In genomic region chr20:24059174-24059573, GRCh38 we compare ENCODE assay signal across 17 cellular contexts.
DNase-seq lines count a peak whose midpoint lies in the region; ATAC-seq and TF ChIP-seq lines count a peak whose summit lies in the region.
"Had no signal": no experiment of that assay in that cellular context is flagged by ENCODE, and none has a peak within 500 bp of the region (broad histone marks: within the 10 kb centered on the region; RNA-seq: fewer than 3 reads in every experiment).

No MANE protein-coding gene starts in this region.

- no peak overlapping the region for H4K8ac ChIP-seq in H9 (replicated peaks; ENCODE audit: insufficient read length, low read depth, low read length)

- no peak overlapping the region for H2BK120ac ChIP-seq in H9 (ENCODE audit: low read depth, low read length, poor library complexity, severe bottlenecking)

- H3K79me1 ChIP-seq in H9 (ENCODE audit: insufficient read depth, low read depth, low read length, poor library complexity, severe bottlenecking) = no peaks in the 10 kb centered on the region

- H2BK12ac ChIP-seq in H9 (ENCODE audit: insufficient read length, low read depth, low read length) = no peak overlapping the region

- no peak overlapping the region for H2BK15ac ChIP-seq in H9 (ENCODE audit: low read depth, low read length)

- no peak overlapping the region for H3K27ac ChIP-seq in right atrium auricular region
- no peak overlapping the region for H3K27ac ChIP-seq in H9 (ENCODE audit: insufficient read length, low read depth, low read length)
- no peak overlapping the region for H3K27ac ChIP-seq in esophagus muscularis mucosa (replicated peaks in 1 of 4)
- H3K27ac ChIP-seq in transverse colon = no peak overlapping the region
- H3K27ac ChIP-seq: 22Rv1, BLaER1, C4-2B, GM23248 had no signal

- no peak overlapping the region for H3K4me3 Mint-ChIP-seq in H9
- H3K4me3 Mint-ChIP-seq: B cell; CD4-positive, CD25-positive, alpha-beta regulatory T cell; CD8-positive, alpha-beta T cell had no signal

- H3K4ac ChIP-seq in H9 (ENCODE audit: low read depth, low read length) = no peak overlapping the region

- no peak overlapping the region for H3K56ac ChIP-seq in H9 (ENCODE audit: insufficient read length, low read depth, low read length)

- in situ Hi-C loops in transverse colon (cut with MboI; ENCODE audit: low pct_ligation_motif_present in 1 of 4, low pct_unique_long_range_greater_than_20kb in 1 of 4, low sequenced_read_pairs in 3 of 4) = no loop called here

- no peak overlapping the region for H2BK20ac ChIP-seq in H9 (ENCODE audit: low read depth, low read length, poor library complexity, severe bottlenecking)

- H3K27ac Mint-ChIP-seq in H9 = peak overlapping the region in 2 of 3 experiments; percentile 61 to 71; a peak in 2 of 7 replicates
- H3K27ac Mint-ChIP-seq: B cell; CD4-positive, CD25-positive, alpha-beta regulatory T cell; CD8-positive, alpha-beta T cell had no signal

- H2BK5ac ChIP-seq in H9 (ENCODE audit: insufficient read length, low read length) = no peak overlapping the region

- TF ChIP-seq EP300 in esophagus muscularis mucosa (IDR thresholded peaks at IDR 0.05) (no peak), transverse colon (IDR thresholded peaks at IDR 0.05; ENCODE audit: low read depth) (no peak)

- H3K18ac ChIP-seq in H9 (ENCODE audit: insufficient read length, low read depth, low read length) = no peak overlapping the region

- no peaks in the 10 kb centered on the region for H4K20me1 ChIP-seq in H9 (ENCODE audit: control insufficient read depth, insufficient read depth, insufficient read length)
- H4K20me1 ChIP-seq: BLaER1 had no signal

- H3K4me3 ChIP-seq in right atrium auricular region = no peak overlapping the region
- no peak overlapping the region for H3K4me3 ChIP-seq in esophagus muscularis mucosa
- no peak overlapping the region for H3K4me3 ChIP-seq in transverse colon
- H3K4me3 ChIP-seq: BLaER1, GM23248 had no signal

- WGBS in H9 (ENCODE audit: extremely low coverage, insufficient read length, low lambda C conversion rate) = no CpG with 5 or more reads among the region's 5 CpGs
- WGBS in esophagus muscularis mucosa = 86% methylated on average over 4 of the region's 5 CpGs
- WGBS in transverse colon (ENCODE audit: low coverage in 1 of 2), 2 donors = 89 to 90% methylated on average over 5 of the region's 5 CpGs

- no peaks in the 10 kb centered on the region for H3K79me2 ChIP-seq in H9 (ENCODE audit: insufficient read depth, low read length)

- H3K4me1 Mint-ChIP-seq in H9 = peaks cover 12 to 13% of the 10 kb centered on the region in 2 experiments
- H3K4me1 Mint-ChIP-seq: B cell; CD4-positive, CD25-positive, alpha-beta regulatory T cell had no signal

- H3K27me3 ChIP-seq in right atrium auricular region (no peaks in the 10 kb centered on the region), H9 (ENCODE audit: insufficient read depth, low read length) (no peaks in the 10 kb centered on the region), esophagus muscularis mucosa (no peaks in the 10 kb centered on the region), transverse colon (no peaks in the 10 kb centered on the region)
- H3K27me3 ChIP-seq: BLaER1 had no signal

- H2AK5ac ChIP-seq in H9 (ENCODE audit: insufficient read length, low read length) = no peak overlapping the region

- H3T11ph ChIP-seq in H9 (ENCODE audit: low read length) = no peak overlapping the region

- no peaks in the 10 kb centered on the region for H3K23me2 ChIP-seq in H9 (ENCODE audit: insufficient read length, low read depth, low read length, poor library complexity, severe bottlenecking)

- TF ChIP-seq POLR2A in esophagus muscularis mucosa (IDR thresholded peaks at IDR 0.05; ENCODE audit: low read depth) (no peak), transverse colon (IDR thresholded peaks at IDR 0.05) (no peak)

- no peak overlapping the region for H3K9ac ChIP-seq in H9 (ENCODE audit: extremely low read depth, insufficient read length, low read length)
- H3K9ac ChIP-seq: BLaER1, GM23248 had no signal

- DNase-seq in right atrium auricular region (ENCODE audit: low spot score) (peak; percentile 43), left cardiac atrium (no peak), H9 (peak; percentile 38), esophagus muscularis mucosa (ENCODE audit: extremely low spot score) (peak; percentile 89), transverse colon (no peak), activated gamma-delta T cell treated with Interleukin-2 at 50 U/mL for 16 hours (no peak)
- DNase-seq: Caco-2; CD4-positive, CD25-positive, alpha-beta regulatory T cell; CD8-positive, alpha-beta T cell; DMS153; DND-41; GM23248 had no signal

- H3K36me3 ChIP-seq in right atrium auricular region (no peaks in the 10 kb centered on the region), esophagus muscularis mucosa (no peaks in the 10 kb centered on the region), transverse colon (no peaks in the 10 kb centered on the region)
- H3K36me3 ChIP-seq: BLaER1 had no signal

- no peaks in the 10 kb centered on the region for H3K9me3 Mint-ChIP-seq in H9
- H3K9me3 Mint-ChIP-seq: CD4-positive, CD25-positive, alpha-beta regulatory T cell; CD8-positive, alpha-beta T cell had no signal

- H2AFZ ChIP-seq in H9 (ENCODE audit: low read length) = no peak overlapping the region
- H2AFZ ChIP-seq: GM23248 had no signal

- intact Hi-C loops in left cardiac atrium (cut with DNase I) (no loop called here), esophagus muscularis mucosa (cut with DNase I) (no loop called here), transverse colon (cut with DNase I; ENCODE audit: low total_unique reads) (no loop called here)

- H4K5ac ChIP-seq in H9 (ENCODE audit: insufficient read length, low read depth, low read length) = no peak overlapping the region

- H3K27me3 Mint-ChIP-seq in H9 (ENCODE audit: low read depth) = peaks cover 1% of the 10 kb centered on the region; the same call in 1 of the 2 replicates
- H3K27me3 Mint-ChIP-seq: B cell; CD4-positive, CD25-positive, alpha-beta regulatory T cell had no signal

- H3K36me3 Mint-ChIP-seq in H9 (ENCODE audit: insufficient read depth in 1 of 3, low read depth in 3 of 3) = no peaks in the 10 kb centered on the region
- H3K36me3 Mint-ChIP-seq: CD4-positive, CD25-positive, alpha-beta regulatory T cell; CD8-positive, alpha-beta T cell had no signal

- no peak for TF ChIP-seq CTCF in right atrium auricular region (IDR thresholded peaks at IDR 0.05)
- no peak; the same call in 2 of the 3 replicates for TF ChIP-seq CTCF in H9 (conservative IDR thresholded peaks at IDR 0.05)
- no peak for TF ChIP-seq CTCF in esophagus muscularis mucosa (IDR thresholded peaks at IDR 0.05)
- TF ChIP-seq CTCF in transverse colon (IDR thresholded peaks at IDR 0.05) = no peak

- H3K14ac ChIP-seq in H9 (ENCODE audit: insufficient read depth, low read length) = no peak overlapping the region

- H3K23ac ChIP-seq in H9 (ENCODE audit: insufficient read length, low read depth, low read length) = no peak overlapping the region

- ATAC-seq in left cardiac atrium = no peak
- ATAC-seq: CD8-positive, alpha-beta T cell; HCT116 had no signal

- H3K9me3 ChIP-seq in right atrium auricular region = no peaks in the 10 kb centered on the region
- H3K9me3 ChIP-seq in H9 (ENCODE audit: control insufficient read depth, low read depth, low read length) = no peaks in the 10 kb centered on the region
- H3K9me3 ChIP-seq in esophagus muscularis mucosa = no peaks in the 10 kb centered on the region
- no peaks in the 10 kb centered on the region for H3K9me3 ChIP-seq in transverse colon
- H3K9me3 ChIP-seq: BLaER1, Caco-2 had no signal

- H3K4me2 ChIP-seq in H9 (ENCODE audit: insufficient read depth, insufficient read length, low read length) = no peak overlapping the region
- H3K4me2 ChIP-seq: BLaER1 had no signal

- H3K4me1 ChIP-seq in right atrium auricular region (no peaks in the 10 kb centered on the region), H9 (ENCODE audit: insufficient read depth, low read length) (0 out of 2 replicates have a peak, but pooled peaks cover 4% of the 10 kb centered on the region), esophagus muscularis mucosa (no peaks in the 10 kb centered on the region), transverse colon (no peaks in the 10 kb centered on the region)
- H3K4me1 ChIP-seq: Caco-2 had no signal

- H4K91ac ChIP-seq in H9 (ENCODE audit: insufficient read length, low read depth, low read length) = no peak overlapping the region

Comparison
In these comparisons a context has a peak if more than half of its experiments do, and no peak if none do; other contexts are left out.
1. DNase-seq: peak in right atrium auricular region (single experiment), H9 (single experiment) and esophagus muscularis mucosa (single experiment); none in left cardiac atrium (single experiment), transverse colon (single experiment) and activated gamma-delta T cell treated with Interleukin-2 at 50 U/mL for 16 hours (single experiment).